Comparison of ENCODE assay signal across 12 cellular contexts in genomic region chr2:227474406-227474805, GRCh38. TPM values are rescaled to one million over a fixed set of nuclear protein-coding genes. Genes with fewer than 3 reads are reported as not detected.
DNase-seq lines count a peak whose midpoint lies in the region; ATAC-seq, FAIRE-seq and TF ChIP-seq lines count a peak whose summit lies in the region.
"Had no signal": no experiment of that assay in that cellular context is flagged by ENCODE, and none has a peak within 500 bp of the region (broad histone marks: within the 10 kb centered on the region; RNA-seq: fewer than 3 reads in every experiment).

No MANE protein-coding gene starts in this region.

- H3K9me3 Mint-ChIP-seq in activated CD4-positive, alpha-beta memory T cell treated with anti-CD3 and anti-CD28 coated beads, Interleukin-2, amount 10 ng/mL, durations not matched to agents 7 days and 5 days = no peaks in the 10 kb centered on the region
- H3K9me3 Mint-ChIP-seq: dendritic cell treated with granulocyte-macrophage colony-stimulating factor and Interleukin-4, amounts not matched to agents 40 ng/mL and 50 ng/mL, for 4 days had no signal

- H4K20me1 ChIP-seq in HepG2 (ENCODE audit: insufficient read depth, low read length) = peaks cover 52% of the 10 kb centered on the region

- intact Hi-C loops in left ventricle myocardium inferior (cut with micrococcal nuclease) (no loop called here), left cardiac atrium (cut with DNase I) (loop anchor here in 1 of 2 donors (10.0 kb wide), 1 partner anchor 70 kb away; no protein-coding TSS in a partner anchor), HepG2 (cut with micrococcal nuclease; ENCODE audit: unreplicated experiment) (loop anchor here (5.0 to 10.0 kb wide), 3 partner anchors 38 to 338 kb away; partner anchors contain the start of gene CCL20)

- DNase-seq in left ventricle myocardium inferior = no peak
- no peak for DNase-seq in left cardiac atrium
- DNase-seq in activated CD4-positive, alpha-beta memory T cell treated with anti-CD3 and anti-CD28 coated beads, Interleukin-2, amount 10 ng/mL, durations not matched to agents 7 days and 5 days = no peak
- DNase-seq in HepG2 (ENCODE audit: low spot score) = no peak
- no peak for DNase-seq in SW 1271 (lab: John Stamatoyannopoulos, UW)
- DNase-seq in NCI-H774 (lab: John Stamatoyannopoulos, UW) = no peak
- DNase-seq: NCI-H748 treated with DMSO at 0.1 percent for 48 hours, right lobe of liver, stomach had no signal

- H3K27ac Mint-ChIP-seq in activated CD4-positive, alpha-beta memory T cell treated with anti-CD3 and anti-CD28 coated beads, Interleukin-2, amount 10 ng/mL, durations not matched to agents 7 days and 5 days = no peak overlapping the region
- H3K27ac Mint-ChIP-seq: dendritic cell treated with granulocyte-macrophage colony-stimulating factor and Interleukin-4, amounts not matched to agents 40 ng/mL and 50 ng/mL, for 4 days had no signal

- POLR2A ChIA-PET in activated CD4-positive, alpha-beta memory T cell treated with anti-CD3 and anti-CD28 coated beads, Interleukin-2, amount 10 ng/mL, durations not matched to agents 7 days and 5 days (lab: Charles Lee) = interaction anchor here (1.3 kb wide), 1 partner anchor 12 kb away, joined by 3 read pairs; no protein-coding TSS in a partner anchor
- POLR2A ChIA-PET in HepG2 (lab: Yijun Ruan, JAX) = interaction anchor here (1.0 to 2.3 kb wide), 4 partner anchors 8 to 148 kb away, joined by 3 to 10 read pairs (median 4); no protein-coding TSS in a partner anchor

- TF ChIP-seq CTCF in left ventricle myocardium inferior (IDR thresholded peaks at IDR 0.05; ENCODE audit: borderline replicate concordance) = no peak
- no peak for TF ChIP-seq CTCF in HepG2 (CRISPR knock-in tag; IDR thresholded peaks at IDR 0.05)

- H3K4me3 ChIP-seq in left ventricle myocardium inferior (peak overlapping the region; percentile 92), HepG2 (replicated peaks in 1 of 3; ENCODE audit: insufficient read depth in 1 of 3, low read depth in 2 of 3, low read length in 3 of 3) (peak overlapping the region; percentile 2 to 98 (median 94); a peak in 3 of 6 replicates)

- no peak overlapping the region for H2AFZ ChIP-seq in HepG2 (ENCODE audit: low read length)

- TF ChIP-seq RAD21 in HepG2 (CRISPR knock-in tag; IDR thresholded peaks at IDR 0.05) = no peak

- CTCF ChIA-PET in activated CD4-positive, alpha-beta memory T cell treated with anti-CD3 and anti-CD28 coated beads, Interleukin-2, amount 10 ng/mL, durations not matched to agents 7 days and 5 days (lab: Charles Lee) = interaction anchor here (0.9 to 2.8 kb wide), 5 partner anchors 9 to 292 kb away, joined by 3 to 18 read pairs (median 3); no protein-coding TSS in a partner anchor
- CTCF ChIA-PET in HepG2 (lab: Yijun Ruan, JAX; ENCODE audit: low intra/inter-chr PET ratio, low total read pairs) = no interaction called here

- peak overlapping the region; percentile 57 for H3K4me3 Mint-ChIP-seq in activated CD4-positive, alpha-beta memory T cell treated with anti-CD3 and anti-CD28 coated beads, Interleukin-2, amount 10 ng/mL, durations not matched to agents 7 days and 5 days
- H3K4me3 Mint-ChIP-seq: dendritic cell treated with granulocyte-macrophage colony-stimulating factor and Interleukin-4, amounts not matched to agents 40 ng/mL and 50 ng/mL, for 4 days had no signal

- no peak for TF ChIP-seq EP300 in HepG2 (IDR thresholded peaks at IDR 0.05; ENCODE audit: low read depth in 2 of 2, low read length in 2 of 2)
- TF ChIP-seq EP300 in HepG2 (CRISPR knock-in tag; IDR thresholded peaks at IDR 0.05; ENCODE audit: borderline replicate concordance) = no peak

- peaks cover 73% of the 10 kb centered on the region for H3K4me1 ChIP-seq in left ventricle myocardium inferior
- H3K4me1 ChIP-seq in HepG2 (ENCODE audit: insufficient read depth, low read length) = peaks cover 58% of the 10 kb centered on the region

- 56% methylated on average over 3 of the region's 3 CpGs for WGBS in HepG2 (ENCODE audit: low lambda C conversion rate)

- BruUV-seq in HepG2 (replicated peaks; lab: Mats Ljungman, UMichigan) = no TSS peak

- H3K36me3 Mint-ChIP-seq in activated CD4-positive, alpha-beta memory T cell treated with anti-CD3 and anti-CD28 coated beads, Interleukin-2, amount 10 ng/mL, durations not matched to agents 7 days and 5 days (ENCODE audit: low read depth) = no peaks in the 10 kb centered on the region

- H3K9ac ChIP-seq in HepG2 (ENCODE audit: insufficient read depth, low read depth, low read length) = 0 out of 2 replicates have a peak overlapping the region, but pooled peaks have one; percentile 88

- no peak for TF ChIP-seq POLR2A in HepG2 (IDR thresholded peaks at IDR 0.05; ENCODE audit: insufficient read depth in 1 of 2, low read depth in 2 of 2, low read length in 2 of 2)

- no peak for FAIRE-seq in HepG2 (lab: Jason Lieb, UNC)

- ATAC-seq in left cardiac atrium (no peak), HepG2 (no peak), GM21360 (IDR thresholded peaks at IDR 0.05; ENCODE audit: unreplicated experiment) (no peak), HG03159 (IDR thresholded peaks at IDR 0.05; ENCODE audit: unreplicated experiment) (no peak)

- H3K9me3 ChIP-seq in left ventricle myocardium inferior (replicated peaks) (no peaks in the 10 kb centered on the region), HepG2 (ENCODE audit: low read length) (no peaks in the 10 kb centered on the region)
- H3K9me3 ChIP-seq: right lobe of liver, stomach had no signal

- no peak overlapping the region for H3K27ac ChIP-seq in left ventricle myocardium inferior (replicated peaks)
- H3K27ac ChIP-seq in HepG2 (ENCODE audit: extremely low read length, insufficient read depth, low read length) = no peak overlapping the region

- peaks cover 68% of the 10 kb centered on the region for H3K79me2 ChIP-seq in HepG2 (ENCODE audit: insufficient read depth, low read length)

- H3K36me3 ChIP-seq in left ventricle myocardium inferior (no peaks in the 10 kb centered on the region), HepG2 (replicated peaks in 1 of 2; ENCODE audit: control insufficient read depth in 1 of 2, insufficient read depth in 2 of 2, low read length in 2 of 2) (peaks cover 0 to 4% of the 10 kb centered on the region in 2 experiments; a peak in 1 of 5 replicates)
- H3K36me3 ChIP-seq: right lobe of liver had no signal

- H3K4me2 ChIP-seq in HepG2 (ENCODE audit: low read depth, low read length) = peak overlapping the region; percentile 76

- H3K27me3 Mint-ChIP-seq in activated CD4-positive, alpha-beta memory T cell treated with anti-CD3 and anti-CD28 coated beads, Interleukin-2, amount 10 ng/mL, durations not matched to agents 7 days and 5 days = no peaks in the 10 kb centered on the region
- H3K27me3 Mint-ChIP-seq: dendritic cell treated with granulocyte-macrophage colony-stimulating factor and Interleukin-4, amounts not matched to agents 40 ng/mL and 50 ng/mL, for 4 days had no signal

- no peaks in the 10 kb centered on the region for H3K27me3 ChIP-seq in left ventricle myocardium inferior (ENCODE audit: low read depth)
- H3K27me3 ChIP-seq in HepG2 (ENCODE audit: control insufficient read depth in 1 of 2, insufficient read depth in 2 of 2, low read length in 2 of 2) = no peaks in the 10 kb centered on the region; a peak in 1 of 5 replicates
- H3K27me3 ChIP-seq: right lobe of liver, stomach had no signal

- in situ Hi-C loops in HepG2 (cut with HindIII; ENCODE audit: extremely low pct_ligation_motif_present, low pct_unique_long_range_greater_than_20kb) = loop anchor here (5.0 kb wide), 1 partner anchor 293 kb away; no protein-coding TSS in a partner anchor

- H3K4me1 Mint-ChIP-seq in activated CD4-positive, alpha-beta memory T cell treated with anti-CD3 and anti-CD28 coated beads, Interleukin-2, amount 10 ng/mL, durations not matched to agents 7 days and 5 days = peaks cover 33% of the 10 kb centered on the region

TF ChIP-seq in HepG2, 621 proteins besides CTCF, POLR2A, EP300 and RAD21:
- TF ChIP-seq ZNF557 (CRISPR knock-in tag; IDR thresholded peaks at IDR 0.05) (no peak), RBFOX2 (IDR thresholded peaks at IDR 0.05; ENCODE audit: low read depth, low read length) (peak; percentile 8; the same call in 1 of the 2 replicates)

RNA-seq across cellular contexts. Expression of gene AGFG1, which starts 2.5 kb away (rescaled TPM):
- total RNA-seq in left ventricle myocardium inferior = 50.4 TPM
- total RNA-seq in left cardiac atrium = 10 to 100 TPM; 61.4 to 78.2 TPM
- total RNA-seq in activated CD4-positive, alpha-beta memory T cell treated with anti-CD3 and anti-CD28 coated beads, Interleukin-2, amount 10 ng/mL, durations not matched to agents 7 days and 5 days = 10 to 100 TPM; 59.7 to 64.0 TPM
- total RNA-seq in HepG2 (2016; rRNA removed; fragmentation: Illumina TruSeq; extraction: Trizol) = 145 and 187 TPM in 2 replicates
- 43.0 and 45.7 TPM in 2 replicates for total RNA-seq in HepG2 (2016; cell fraction: cytosol; rRNA removed; fragmentation: Illumina TruSeq; extraction: Trizol; ENCODE audit: low read depth)
- 137 and 182 TPM in 2 replicates for total RNA-seq in HepG2 (2016; cell fraction: insoluble cytoplasmic fraction; rRNA removed; fragmentation: Illumina TruSeq; extraction: Trizol)
- 97.9 and 106 TPM in 2 replicates for total RNA-seq in HepG2 (2016; cell fraction: membrane; rRNA removed; fragmentation: Illumina TruSeq; extraction: Trizol)
- 81.6 and 96.2 TPM in 2 replicates for total RNA-seq in HepG2 (2016; cell fraction: nucleus; rRNA removed; fragmentation: Illumina TruSeq; extraction: Trizol)
- 133 and 168 TPM in 2 replicates for polyA plus RNA-seq in HepG2 (2011; rRNA removed)
- 117 and 131 TPM in 2 replicates for polyA plus RNA-seq in HepG2 (2011; cell fraction: cytosol; rRNA removed)
- polyA plus RNA-seq in HepG2 (2011; cell fraction: nucleus; rRNA removed) = 69.2 and 88.9 TPM in 2 replicates
- 64.4 and 70.1 TPM in 2 replicates for polyA plus RNA-seq in HepG2 (2012)
- polyA plus RNA-seq in HepG2 (2016; cell fraction: cytosol; fragmentation: Illumina TruSeq; extraction: Trizol; ENCODE audit: low read depth) = 18.9 and 21.0 TPM in 2 replicates
- 159 and 174 TPM in 2 replicates for polyA plus RNA-seq in HepG2 (2016; cell fraction: insoluble cytoplasmic fraction; fragmentation: Illumina TruSeq; extraction: Trizol; ENCODE audit: low read depth)
- polyA plus RNA-seq in HepG2 (2016; cell fraction: membrane; fragmentation: Illumina TruSeq; extraction: Trizol; ENCODE audit: low read depth) = 58.1 and 62.3 TPM in 2 replicates
- 104 and 107 TPM in 2 replicates for polyA plus RNA-seq in HepG2 (2016; cell fraction: nucleus; fragmentation: Illumina TruSeq; extraction: Trizol; ENCODE audit: insufficient read depth, low read depth)
- polyA minus RNA-seq in HepG2 (2011; rRNA and poly(A)+ RNA removed; ENCODE audit: low replicate concordance) = 354 and 508 TPM in 2 replicates
- 133 and 147 TPM in 2 replicates for polyA minus RNA-seq in HepG2 (2011; cell fraction: cytosol; rRNA and poly(A)+ RNA removed)
- polyA minus RNA-seq in HepG2 (2011; cell fraction: nucleus; rRNA and poly(A)+ RNA removed) = 117 TPM in 2 replicates
